13 cellular contexts compared by ENCODE assay signal in genomic region chr3:188979236-188979635, GRCh38.
DNase-seq lines count a peak whose midpoint lies in the region; ATAC-seq and TF ChIP-seq lines count a peak whose summit lies in the region.
"Had no signal": no experiment of that assay in that cellular context is flagged by ENCODE, and none has a peak within 500 bp of the region (broad histone marks: within the 10 kb centered on the region; RNA-seq: fewer than 3 reads in every experiment).

No MANE protein-coding gene starts in this region.

- no peaks in the 10 kb centered on the region for H3K36me3 ChIP-seq in stomach

- no peak for TF ChIP-seq EP300 in stomach (IDR thresholded peaks at IDR 0.05)

- no peaks in the 10 kb centered on the region for H3K27me3 ChIP-seq in stomach

- no peak overlapping the region for H3K4me3 ChIP-seq in stomach

- H3K27ac ChIP-seq in stomach: peak overlapping the region in 3 of 5 donors; percentile 40 to 52 (median 41)
- H3K27ac ChIP-seq: epithelial cell of prostate had no signal

- WGBS in stomach, 5 donors: 73 to 84% (median 81%) methylated on average over 7 of the region's 7 CpGs

- DNase-seq in DMS79 (lab: John Stamatoyannopoulos, UW): peak; percentile 98
- DNase-seq in NCI-H1436 (lab: John Stamatoyannopoulos, UW): peak; percentile 73
- DNase-seq in cerebellum (ENCODE audit: low spot score): peak; percentile 8
- DNase-seq in stomach: no peak
- no peak for DNase-seq in ecto neural progenitor cell (ENCODE audit: low spot score)
- DNase-seq: activated CD4-positive, alpha-beta T cell treated with anti-CD3 and anti-CD28 coated beads for 1 hour; glutamatergic neuron; Karpas-422; NCI-H2171; small intestine had no signal

- peaks cover 0 to 25% (median 8%) of the 10 kb centered on the region in 4 donors for H3K4me1 ChIP-seq in stomach

- no peak for TF ChIP-seq CTCF in stomach (IDR thresholded peaks at IDR 0.05)

- intact Hi-C loops in stomach (cut with DNase I; ENCODE audit: low total_unique reads): loop anchor here (10.0 kb wide), 1 partner anchor 166 kb away; no protein-coding TSS in a partner anchor

- no peak for ATAC-seq in HG03097 (IDR thresholded peaks at IDR 0.05; ENCODE audit: low FRiP score, unreplicated experiment)
- ATAC-seq in GM19397 (IDR thresholded peaks at IDR 0.05; ENCODE audit: unreplicated experiment): no peak

- H3K9me3 ChIP-seq in stomach: no peaks in the 10 kb centered on the region

- no peak for TF ChIP-seq POLR2A in stomach (IDR thresholded peaks at IDR 0.05)

Comparison
In these comparisons a context has a peak if more than half of its experiments do, and no peak if none do; other contexts are left out.
1. DNase-seq: peak in DMS79 (single experiment), NCI-H1436 (single experiment) and cerebellum (single experiment); none in stomach (single experiment) and ecto neural progenitor cell (single experiment).